In the genomic region with DNA sequence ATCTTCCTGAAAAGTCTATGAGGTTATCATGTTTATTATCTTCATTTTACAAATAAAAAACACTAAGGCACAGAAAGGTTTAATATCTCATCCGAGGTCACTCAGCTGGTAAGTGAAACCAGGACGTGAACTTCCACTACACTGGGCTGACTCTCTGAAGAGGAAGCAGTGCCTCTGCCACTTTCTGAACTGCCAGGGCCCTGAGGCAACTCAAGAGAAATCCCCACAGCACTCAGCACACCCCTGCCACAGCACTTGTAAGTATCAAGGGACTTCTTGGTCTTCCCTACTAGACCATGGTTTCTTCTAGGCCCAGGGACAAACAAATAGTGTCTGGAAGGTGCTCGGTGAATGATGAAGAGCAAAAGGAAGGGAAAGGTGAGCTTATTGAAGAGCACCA, we compare ENCODE assay signal across 8 cellular contexts. TPM values are rescaled to one million over a fixed set of nuclear protein-coding genes. Genes with fewer than 3 reads are reported as not detected.
DNase-seq lines count a peak whose midpoint lies in the region; ATAC-seq lines count a peak whose summit lies in the region.

No MANE protein-coding gene starts in this region.

- CTCF ChIA-PET in T-cell (lab: Charles Lee), result no interaction called here

- intact Hi-C loops in dendritic cell treated with granulocyte-macrophage colony-stimulating factor and Interleukin-4, amounts not matched to agents 40 ng/mL and 50 ng/mL, for 4 days (cut with micrococcal nuclease), result no loop called here

- H3K4me3 Mint-ChIP-seq in dendritic cell treated with granulocyte-macrophage colony-stimulating factor and Interleukin-4, amounts not matched to agents 40 ng/mL and 50 ng/mL, for 4 days, result no peak overlapping the region
- H3K4me3 Mint-ChIP-seq in stimulated activated memory B cell treated with anti-CD40 and anti-IgM and Interleukin-4, amounts not matched to agents 10 μg/mL and 1 μg/mL and 100 μg/mL, for 72 hours, result peak overlapping the region; percentile 71
- H3K4me3 Mint-ChIP-seq in immature natural killer cell (peak overlapping the region in 1 of 5 donors; percentile 11), T-cell (no peak overlapping the region)

- POLR2A ChIA-PET in T-cell (lab: Charles Lee), result no interaction called here

- ATAC-seq in GM19351 (IDR thresholded peaks at IDR 0.05; ENCODE audit: unreplicated experiment) (peak; percentile 76), HG03354 (IDR thresholded peaks at IDR 0.05; ENCODE audit: poor library complexity, severe bottlenecking, unreplicated experiment) (peak; percentile 86), T-cell (replicated peaks in 1 of 4) (no peak)
- ATAC-seq in stimulated activated memory B cell treated with anti-CD40 and anti-IgM and Interleukin-4, amounts not matched to agents 10 μg/mL and 1 μg/mL and 100 μg/mL, for 72 hours, result peak; percentile 93

- peaks cover 18% of the 10 kb centered on the region for H3K4me1 Mint-ChIP-seq in dendritic cell treated with granulocyte-macrophage colony-stimulating factor and Interleukin-4, amounts not matched to agents 40 ng/mL and 50 ng/mL, for 4 days (ENCODE audit: low read depth)
- peaks cover 34% of the 10 kb centered on the region for H3K4me1 Mint-ChIP-seq in stimulated activated memory B cell treated with anti-CD40 and anti-IgM and Interleukin-4, amounts not matched to agents 10 μg/mL and 1 μg/mL and 100 μg/mL, for 72 hours
- H3K4me1 Mint-ChIP-seq in immature natural killer cell, result peaks cover 7 to 8% of the 10 kb centered on the region in 2 donors
- peaks cover 0 to 6% (median 0%) of the 10 kb centered on the region in 3 donors for H3K4me1 Mint-ChIP-seq in T-cell

- H3K9me3 Mint-ChIP-seq in dendritic cell treated with granulocyte-macrophage colony-stimulating factor and Interleukin-4, amounts not matched to agents 40 ng/mL and 50 ng/mL, for 4 days, result no peaks in the 10 kb centered on the region
- no peaks in the 10 kb centered on the region for H3K9me3 Mint-ChIP-seq in stimulated activated memory B cell treated with anti-CD40 and anti-IgM and Interleukin-4, amounts not matched to agents 10 μg/mL and 1 μg/mL and 100 μg/mL, for 72 hours
- H3K9me3 Mint-ChIP-seq in immature natural killer cell (no peaks in the 10 kb centered on the region), T-cell (no peaks in the 10 kb centered on the region)

- H3K36me3 Mint-ChIP-seq in dendritic cell treated with granulocyte-macrophage colony-stimulating factor and Interleukin-4, amounts not matched to agents 40 ng/mL and 50 ng/mL, for 4 days (ENCODE audit: low read depth), result no peaks in the 10 kb centered on the region
- H3K36me3 Mint-ChIP-seq in stimulated activated memory B cell treated with anti-CD40 and anti-IgM and Interleukin-4, amounts not matched to agents 10 μg/mL and 1 μg/mL and 100 μg/mL, for 72 hours, result no peaks in the 10 kb centered on the region
- H3K36me3 Mint-ChIP-seq in immature natural killer cell, result no peaks in the 10 kb centered on the region
- no peaks in the 10 kb centered on the region for H3K36me3 Mint-ChIP-seq in T-cell

- DNase-seq in immature natural killer cell (no peak), A172 (ENCODE audit: low spot score) (no peak), T-cell (no peak)
- no peak for DNase-seq in stimulated activated CD4-positive, alpha-beta T cell treated with anti-CD3 and anti-CD28 coated beads, Interleukin-12 subunit alpha, Interleukin-12 subunit beta, amount 100 ng/mL, for 4 hours

- peak overlapping the region; percentile 63 for H3K27ac Mint-ChIP-seq in dendritic cell treated with granulocyte-macrophage colony-stimulating factor and Interleukin-4, amounts not matched to agents 40 ng/mL and 50 ng/mL, for 4 days
- H3K27ac Mint-ChIP-seq in stimulated activated memory B cell treated with anti-CD40 and anti-IgM and Interleukin-4, amounts not matched to agents 10 μg/mL and 1 μg/mL and 100 μg/mL, for 72 hours, result peak overlapping the region; percentile 87
- H3K27ac Mint-ChIP-seq in immature natural killer cell (peak overlapping the region in 1 of 6 donors; percentile 60), T-cell (peak overlapping the region in 1 of 2 donors; percentile 44)

- H3K27me3 Mint-ChIP-seq in dendritic cell treated with granulocyte-macrophage colony-stimulating factor and Interleukin-4, amounts not matched to agents 40 ng/mL and 50 ng/mL, for 4 days, result peaks cover 8% of the 10 kb centered on the region
- H3K27me3 Mint-ChIP-seq in stimulated activated memory B cell treated with anti-CD40 and anti-IgM and Interleukin-4, amounts not matched to agents 10 μg/mL and 1 μg/mL and 100 μg/mL, for 72 hours, result no peaks in the 10 kb centered on the region
- H3K27me3 Mint-ChIP-seq in immature natural killer cell (ENCODE audit: low read depth in 3 of 3), result peaks cover 4 to 5% (median 5%) of the 10 kb centered on the region in 3 donors
- H3K27me3 Mint-ChIP-seq in T-cell, result peaks cover 4 to 6% of the 10 kb centered on the region in 2 donors

RNA-seq across cellular contexts. Expression of a gene that starts 49.7 kb away (rescaled TPM):
- 1,000 to 10,000 TPM; 1,341 to 3,208 (median 1,820) TPM for polyA plus RNA-seq in immature natural killer cell
- total RNA-seq in A172 (2014; rRNA removed; shearing (Covaris generic)), result 724 and 1,393 TPM in 2 replicates
- total RNA-seq in T-cell, result 1,000 to 10,000 TPM; 1,339 to 2,234 (median 1,487) TPM

RNA-seq across cellular contexts. Expression of a gene that starts 49.8 kb away (rescaled TPM):
- polyA plus RNA-seq in immature natural killer cell, result under 1 TPM; 0.48 to 0.97 (median 0.55) TPM
- 1.4 and 1.8 TPM in 2 replicates for total RNA-seq in A172 (2014; rRNA removed; shearing (Covaris generic))
- 10 to 100 TPM; 17.9 to 23.5 (median 23.4) TPM for total RNA-seq in T-cell

Comparison
In these comparisons a context has a peak if more than half of its experiments do, and no peak if none do; other contexts are left out.
1. ATAC-seq: peak in GM19351 (single experiment), HG03354 (single experiment) and stimulated activated memory B cell treated with anti-CD40 and anti-IgM and Interleukin-4, amounts not matched to agents 10 μg/mL and 1 μg/mL and 100 μg/mL, for 72 hours (single experiment); none in T-cell (0 of 4).